In the genomic region with DNA sequence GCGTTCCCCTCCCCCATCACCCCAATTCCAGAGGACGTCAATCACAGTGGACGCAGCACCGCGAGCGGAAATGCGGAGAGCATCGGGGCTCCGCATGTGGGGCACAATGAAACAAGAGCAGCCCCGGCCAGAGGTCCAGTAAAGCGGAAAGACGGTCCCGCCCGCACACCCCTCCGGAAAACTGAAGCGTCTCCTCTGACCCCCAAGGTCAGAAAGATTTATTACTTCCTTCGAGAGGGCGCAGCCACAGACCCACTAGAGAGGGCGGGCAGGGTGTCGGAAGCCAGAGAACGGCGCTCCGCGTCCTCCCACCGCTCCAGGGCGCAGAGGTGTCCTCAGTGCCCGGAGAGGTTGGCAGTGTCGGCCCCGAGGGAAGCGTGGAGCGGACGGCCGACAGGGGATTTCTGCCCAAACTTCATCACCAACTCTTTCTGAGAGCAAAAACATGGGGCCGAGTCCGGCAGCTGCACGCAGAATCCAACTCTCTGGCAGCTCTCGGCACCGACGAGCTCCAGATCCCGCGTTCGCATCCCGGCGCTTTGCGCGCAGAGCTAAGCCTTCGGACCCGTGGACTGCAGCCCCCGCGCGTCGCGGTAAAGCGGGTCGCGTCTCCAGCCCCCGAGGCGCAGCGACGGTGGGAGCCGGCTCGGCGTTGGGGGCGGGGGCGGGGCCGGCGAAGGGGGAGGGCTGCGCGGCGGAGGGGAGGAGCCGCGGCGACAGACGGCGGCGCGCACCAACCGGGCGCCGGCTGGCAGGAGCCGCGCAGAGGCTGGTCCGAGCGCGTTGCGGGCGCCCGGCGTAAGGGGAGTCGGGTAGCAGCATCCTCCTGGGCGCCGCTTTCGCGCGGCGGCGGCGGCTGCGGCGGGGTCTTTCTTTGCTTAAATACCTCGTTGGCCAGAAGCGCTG, we compare ENCODE assay signal across 1 cellular context.
TF ChIP-seq lines count a peak whose summit lies in the region.

A gene with protein sequence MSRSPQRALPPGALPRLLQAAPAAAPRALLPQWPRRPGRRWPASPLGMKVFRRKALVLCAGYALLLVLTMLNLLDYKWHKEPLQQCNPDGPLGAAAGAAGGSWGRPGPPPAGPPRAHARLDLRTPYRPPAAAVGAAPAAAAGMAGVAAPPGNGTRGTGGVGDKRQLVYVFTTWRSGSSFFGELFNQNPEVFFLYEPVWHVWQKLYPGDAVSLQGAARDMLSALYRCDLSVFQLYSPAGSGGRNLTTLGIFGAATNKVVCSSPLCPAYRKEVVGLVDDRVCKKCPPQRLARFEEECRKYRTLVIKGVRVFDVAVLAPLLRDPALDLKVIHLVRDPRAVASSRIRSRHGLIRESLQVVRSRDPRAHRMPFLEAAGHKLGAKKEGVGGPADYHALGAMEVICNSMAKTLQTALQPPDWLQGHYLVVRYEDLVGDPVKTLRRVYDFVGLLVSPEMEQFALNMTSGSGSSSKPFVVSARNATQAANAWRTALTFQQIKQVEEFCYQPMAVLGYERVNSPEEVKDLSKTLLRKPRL (plus strand): TSS at position 763 of the 906 bp plus-strand sequence. CDS start 1,046 bp downstream, outside the sequence.

TF ChIP-seq in HCT116, 20 proteins besides CTCF, POLR2A, EP300 and RAD21 (continued from another document):
- TF ChIP-seq, protein P1, sequence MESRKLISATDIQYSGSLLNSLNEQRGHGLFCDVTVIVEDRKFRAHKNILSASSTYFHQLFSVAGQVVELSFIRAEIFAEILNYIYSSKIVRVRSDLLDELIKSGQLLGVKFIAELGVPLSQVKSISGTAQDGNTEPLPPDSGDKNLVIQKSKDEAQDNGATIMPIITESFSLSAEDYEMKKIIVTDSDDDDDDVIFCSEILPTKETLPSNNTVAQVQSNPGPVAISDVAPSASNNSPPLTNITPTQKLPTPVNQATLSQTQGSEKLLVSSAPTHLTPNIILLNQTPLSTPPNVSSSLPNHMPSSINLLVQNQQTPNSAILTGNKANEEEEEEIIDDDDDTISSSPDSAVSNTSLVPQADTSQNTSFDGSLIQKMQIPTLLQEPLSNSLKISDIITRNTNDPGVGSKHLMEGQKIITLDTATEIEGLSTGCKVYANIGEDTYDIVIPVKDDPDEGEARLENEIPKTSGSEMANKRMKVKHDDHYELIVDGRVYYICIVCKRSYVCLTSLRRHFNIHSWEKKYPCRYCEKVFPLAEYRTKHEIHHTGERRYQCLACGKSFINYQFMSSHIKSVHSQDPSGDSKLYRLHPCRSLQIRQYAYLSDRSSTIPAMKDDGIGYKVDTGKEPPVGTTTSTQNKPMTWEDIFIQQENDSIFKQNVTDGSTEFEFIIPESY (IDR thresholded peaks at IDR 0.05; ENCODE audit: extremely low read depth, insufficient replicate concordance, low read length): no peak
TF ChIP-seq in HCT116: peak in this region for 2.
